37 cellular contexts compared by ENCODE assay signal in the genomic region with DNA sequence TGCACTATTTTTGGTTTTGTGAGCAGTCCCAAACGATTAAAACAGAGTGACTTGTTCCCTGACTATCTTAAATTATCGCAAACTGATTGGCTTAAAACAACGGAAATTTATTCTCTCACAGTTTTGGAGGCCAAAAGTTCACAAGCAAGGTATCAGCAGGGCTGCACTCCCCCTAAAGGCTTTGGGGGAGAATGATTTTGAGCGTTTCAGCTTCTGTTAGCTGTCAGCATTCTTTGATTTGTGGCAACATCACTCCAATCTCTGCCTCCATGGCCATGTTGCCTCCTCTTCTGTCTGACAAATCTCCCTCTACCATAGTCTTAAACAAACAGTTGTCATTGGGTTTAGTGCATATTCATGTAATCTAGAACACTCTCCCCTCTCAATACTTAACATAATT.
"Had no signal": no experiment of that assay in that cellular context is flagged by ENCODE, and none has a peak within 500 bp of the region (broad histone marks: within the 10 kb centered on the region; RNA-seq: fewer than 3 reads in every experiment).

No MANE protein-coding gene starts in this region.

- FAIRE-seq: colon, endometrium, keratinocyte, small intestine, TTC549, urothelium cell line had no signal

- H3K36me3 Mint-ChIP-seq: activated CD4-positive, alpha-beta memory T cell treated with anti-CD3 and anti-CD28 coated beads for 36 hours; activated naive CD8-positive, alpha-beta T cell treated with anti-CD3 and anti-CD28 coated beads for 36 hours; mesothelial cell of epicardium; naive B cell; stimulated activated effector memory CD8-positive, alpha-beta T cell treated with anti-CD3 and anti-CD28 coated beads, Interleukin-12 subunit alpha, Interleukin-12 subunit beta, amount 100 ng/mL, for 72 hours had no signal

- H3K9me3 ChIP-seq: adrenal gland, body of pancreas, sigmoid colon, thoracic aorta had no signal

- H3K27ac Mint-ChIP-seq: activated CD4-positive, alpha-beta memory T cell treated with anti-CD3 and anti-CD28 coated beads for 36 hours; activated CD4-positive, alpha-beta T cell treated with anti-CD3 and anti-CD28 coated beads, Interleukin-2, amount 10 ng/mL, durations not matched to agents 24 days and 14 days; activated naive CD4-positive, alpha-beta T cell treated with anti-CD3 and anti-CD28 coated beads for 36 hours; activated naive CD8-positive, alpha-beta T cell treated with anti-CD3 and anti-CD28 coated beads for 36 hours; activated T-helper 1 cell treated with anti-CD3 and anti-CD28 coated beads, Interleukin-12 subunit alpha, Interleukin-12 subunit beta, Interleukin-2, Interleukin-4 antibody, amounts not matched to agents 30 ng/mL and 10 ng/mL and 1 ng/mL, durations not matched to agents 14 hours and 24 hours and 36 hours; mesothelial cell of epicardium; stimulated activated effector memory CD8-positive, alpha-beta T cell treated with anti-CD3 and anti-CD28 coated beads, Interleukin-12 subunit alpha, Interleukin-12 subunit beta, amount 100 ng/mL, for 72 hours; stimulated activated naive CD8-positive, alpha-beta T cell treated with anti-CD3 and anti-CD28 coated beads, Interleukin-15, Interleukin-2, amounts not matched to agents 100 ng/mL and 50 ng/mL, for 24 hours had no signal

- H3K4me3 ChIP-seq: adrenal gland, body of pancreas, esophagus squamous epithelium, psoas muscle, sigmoid colon, thoracic aorta had no signal

- H3K27me3 Mint-ChIP-seq: activated CD4-positive, alpha-beta memory T cell treated with anti-CD3 and anti-CD28 coated beads for 36 hours; activated CD4-positive, alpha-beta T cell treated with anti-CD3 and anti-CD28 coated beads, Interleukin-2, amount 10 ng/mL, durations not matched to agents 24 days and 14 days; activated naive CD8-positive, alpha-beta T cell treated with anti-CD3 and anti-CD28 coated beads for 36 hours; naive B cell; stimulated activated naive CD8-positive, alpha-beta T cell treated with anti-CD3 and anti-CD28 coated beads, Interleukin-15, Interleukin-2, amounts not matched to agents 100 ng/mL and 50 ng/mL, for 24 hours had no signal

- H3K9ac ChIP-seq: parathyroid adenoma had no signal

- DNase-seq: activated CD4-positive, alpha-beta memory T cell treated with anti-CD3 and anti-CD28 coated beads for 36 hours; activated CD4-positive, alpha-beta T cell treated with anti-CD3 and anti-CD28 coated beads, Interleukin-2, amount 10 ng/mL, durations not matched to agents 24 days and 14 days; activated CD8-positive, alpha-beta memory T cell treated with anti-CD3 and anti-CD28 coated beads, Interleukin-2, amount 50 U/mL, for 4 hours; activated effector memory CD4-positive, alpha-beta T cell treated with anti-CD3 and anti-CD28 coated beads, Interleukin-2, amount 50 U/mL, for 16 hours; activated naive CD4-positive, alpha-beta T cell treated with anti-CD3 and anti-CD28 coated beads for 36 hours; activated naive CD8-positive, alpha-beta T cell treated with anti-CD3 and anti-CD28 coated beads for 36 hours; activated T-cell treated with anti-CD3 and anti-CD28 coated beads, Interleukin-2, amount 50 U/mL, for 1 hour; adrenal gland; aorta; body of pancreas; dermis blood vessel endothelial cell; effector CD4-positive, alpha-beta T cell; esophagus squamous epithelium; foreskin melanocyte; left cardiac atrium; left ventricle myocardium superior; naive B cell; nucleus accumbens; psoas muscle; sigmoid colon; small intestine; stimulated activated CD4-positive, alpha-beta T cell treated with anti-CD3 and anti-CD28 coated beads, Interleukin-4, amount 100 ng/mL, for 24 hours; trophoblast cell had no signal

- H3K9me3 Mint-ChIP-seq: activated CD4-positive, alpha-beta T cell treated with anti-CD3 and anti-CD28 coated beads, Interleukin-2, amount 10 ng/mL, durations not matched to agents 24 days and 14 days; activated T-helper 1 cell treated with anti-CD3 and anti-CD28 coated beads, Interleukin-12 subunit alpha, Interleukin-12 subunit beta, Interleukin-2, Interleukin-4 antibody, amounts not matched to agents 30 ng/mL and 10 ng/mL and 1 ng/mL, durations not matched to agents 14 hours and 24 hours and 36 hours had no signal

- H2AFZ ChIP-seq: parathyroid adenoma had no signal

- H3K4me3 Mint-ChIP-seq: activated CD4-positive, alpha-beta memory T cell treated with anti-CD3 and anti-CD28 coated beads for 36 hours; activated CD4-positive, alpha-beta T cell treated with anti-CD3 and anti-CD28 coated beads, Interleukin-2, amount 10 ng/mL, durations not matched to agents 24 days and 14 days; activated naive CD4-positive, alpha-beta T cell treated with anti-CD3 and anti-CD28 coated beads for 36 hours; activated naive CD8-positive, alpha-beta T cell treated with anti-CD3 and anti-CD28 coated beads for 36 hours; activated T-helper 1 cell treated with anti-CD3 and anti-CD28 coated beads, Interleukin-12 subunit alpha, Interleukin-12 subunit beta, Interleukin-2, Interleukin-4 antibody, amounts not matched to agents 30 ng/mL and 10 ng/mL and 1 ng/mL, durations not matched to agents 14 hours and 24 hours and 36 hours; mesothelial cell of epicardium; naive B cell; stimulated activated effector memory CD8-positive, alpha-beta T cell treated with anti-CD3 and anti-CD28 coated beads, Interleukin-12 subunit alpha, Interleukin-12 subunit beta, amount 100 ng/mL, for 72 hours; stimulated activated naive CD8-positive, alpha-beta T cell treated with anti-CD3 and anti-CD28 coated beads, Interleukin-15, Interleukin-2, amounts not matched to agents 100 ng/mL and 50 ng/mL, for 24 hours had no signal

- H3K27me3 ChIP-seq: adrenal gland, body of pancreas, esophagus squamous epithelium, sigmoid colon had no signal

- H3K4me1 ChIP-seq: adrenal gland, body of pancreas, esophagus squamous epithelium, parathyroid adenoma, psoas muscle, sigmoid colon had no signal

- H3K79me2 ChIP-seq: parathyroid adenoma had no signal

- H3K36me3 ChIP-seq: adrenal gland, esophagus squamous epithelium, sigmoid colon, thoracic aorta had no signal

- ATAC-seq: activated CD4-positive, CD25-positive, alpha-beta regulatory T cell treated with anti-CD3 and anti-CD28 coated beads, Interleukin-2, amount 50 U/mL, for 24 hours; body of pancreas; left cardiac atrium; left ventricle myocardium superior; psoas muscle; stimulated activated effector memory CD8-positive, alpha-beta T cell treated with anti-CD3 and anti-CD28 coated beads, Interleukin-12 subunit alpha, Interleukin-12 subunit beta, amount 100 ng/mL, for 72 hours had no signal

- H3K4me1 Mint-ChIP-seq: activated CD4-positive, alpha-beta T cell treated with anti-CD3 and anti-CD28 coated beads, Interleukin-2, amount 10 ng/mL, durations not matched to agents 24 days and 14 days; activated naive CD8-positive, alpha-beta T cell treated with anti-CD3 and anti-CD28 coated beads for 36 hours; mesothelial cell of epicardium; naive B cell; stimulated activated effector memory CD8-positive, alpha-beta T cell treated with anti-CD3 and anti-CD28 coated beads, Interleukin-12 subunit alpha, Interleukin-12 subunit beta, amount 100 ng/mL, for 72 hours had no signal

- H3K27ac ChIP-seq: adrenal gland, body of pancreas, epithelial cell of prostate, esophagus squamous epithelium, parathyroid adenoma, psoas muscle, sigmoid colon, thoracic aorta, VCaP had no signal
